In the genomic region with DNA sequence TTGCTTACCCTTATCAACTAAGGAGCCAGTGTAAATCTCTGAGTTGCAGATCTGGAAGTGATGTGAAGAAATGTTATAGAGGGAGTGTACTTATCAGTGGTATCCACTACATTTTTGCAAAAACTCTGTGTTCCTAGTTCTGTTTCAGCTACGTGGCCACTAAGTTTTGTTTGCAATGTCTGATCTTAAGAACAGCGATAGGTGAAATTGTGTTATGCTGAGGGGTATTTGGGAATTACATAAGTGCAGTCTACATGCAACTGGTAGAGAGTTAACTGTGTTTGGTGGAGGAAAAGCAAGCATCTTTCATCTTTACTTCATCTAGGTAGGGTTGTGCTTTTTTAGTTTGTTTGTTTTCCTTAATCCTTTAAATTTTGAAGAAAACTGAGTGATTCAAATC, we compare ENCODE assay signal across 10 cellular contexts.
A peak's percentile ranks its signal among the peaks of the same experiment; 100 is the strongest.
DNase-seq lines count a peak whose midpoint lies in the region; ATAC-seq and TF ChIP-seq lines count a peak whose summit lies in the region.
"Had no signal": no experiment of that assay in that cellular context is flagged by ENCODE, and none has a peak within 500 bp of the region (broad histone marks: within the 10 kb centered on the region; RNA-seq: fewer than 3 reads in every experiment).

No MANE protein-coding gene starts in this region.

- POLR2A ChIA-PET in activated CD8-positive, alpha-beta T cell treated with anti-CD3 and anti-CD28 coated beads for 36 hours (lab: Charles Lee) = interaction anchor here (0.9 to 7.2 kb wide), 14 partner anchors 9 to 110 kb away, joined by 3 to 69 read pairs (median 10); no protein-coding TSS in a partner anchor

- H3K4me1 ChIP-seq in right lobe of liver = no peaks in the 10 kb centered on the region
- peaks cover 2 to 48% of the 10 kb centered on the region in 2 donors for H3K4me1 ChIP-seq in thoracic aorta (ENCODE audit: control insufficient read depth in 1 of 2, low read depth in 2 of 2)

- no peak for ATAC-seq in activated T-cell treated with anti-CD3 and anti-CD28 coated beads, Interleukin-2, amount 50 U/mL, for 4 hours
- no peak for ATAC-seq in activated CD8-positive, alpha-beta T cell treated with anti-CD3 and anti-CD28 coated beads for 36 hours
- ATAC-seq in right lobe of liver = no peak
- no peak for ATAC-seq in thoracic aorta (ENCODE audit: insufficient number of reproducible peaks, low FRiP score, low read depth)

- DNase-seq in activated T-cell treated with anti-CD3 and anti-CD28 coated beads, Interleukin-2, amount 50 U/mL, for 4 hours = no peak
- DNase-seq in activated T-cell treated with anti-CD3 and anti-CD28 coated beads for 4 hours = no peak
- no peak for DNase-seq in activated CD8-positive, alpha-beta T cell treated with anti-CD3 and anti-CD28 coated beads for 36 hours
- DNase-seq in right lobe of liver = no peak
- no peak for DNase-seq in thoracic aorta (ENCODE audit: low spot score)
- DNase-seq in epidermal melanocyte (ENCODE audit: insufficient read length, low spot score) = no peak
- no peak for DNase-seq in UCSD-AML1 (lab: John Stamatoyannopoulos, UW; ENCODE audit: unreplicated experiment)
- DNase-seq in cerebellar nuclear complex (lab: John Stamatoyannopoulos, UW) = no peak
- DNase-seq: NCI-H2081 treated with DMSO at 0.1 percent for 48 hours; stimulated activated CD4-positive, alpha-beta T cell treated with anti-CD3 and anti-CD28 coated beads, Interleukin-2, amount 100 ng/mL, for 48 hours had no signal

- peak overlapping the region; percentile 99 for H3K4me3 Mint-ChIP-seq in activated T-cell treated with anti-CD3 and anti-CD28 coated beads, Interleukin-2, amount 50 U/mL, for 4 hours
- peak overlapping the region; percentile 99 for H3K4me3 Mint-ChIP-seq in activated CD8-positive, alpha-beta T cell treated with anti-CD3 and anti-CD28 coated beads for 36 hours

- peaks cover 18% of the 10 kb centered on the region for H3K36me3 Mint-ChIP-seq in activated T-cell treated with anti-CD3 and anti-CD28 coated beads, Interleukin-2, amount 50 U/mL, for 4 hours (ENCODE audit: insufficient read depth)
- H3K36me3 Mint-ChIP-seq in activated CD8-positive, alpha-beta T cell treated with anti-CD3 and anti-CD28 coated beads for 36 hours (ENCODE audit: low read depth) = peaks cover 67% of the 10 kb centered on the region

- no peak for TF ChIP-seq CTCF in activated CD8-positive, alpha-beta T cell treated with anti-CD3 and anti-CD28 coated beads for 36 hours (IDR thresholded peaks at IDR 0.05)
- TF ChIP-seq CTCF in right lobe of liver (IDR thresholded peaks at IDR 0.05) (no peak), thoracic aorta (IDR thresholded peaks at IDR 0.05) (no peak)

- TF ChIP-seq POLR2A in right lobe of liver (IDR thresholded peaks at IDR 0.05) = no peak

- H3K4me3 ChIP-seq in right lobe of liver = peak overlapping the region in 1 of 3 donors; percentile 13
- peak overlapping the region; percentile 79 for H3K4me3 ChIP-seq in thoracic aorta

- H3K27me3 ChIP-seq in right lobe of liver (no peaks in the 10 kb centered on the region), thoracic aorta (replicated peaks; ENCODE audit: insufficient read depth) (no peaks in the 10 kb centered on the region)

- H3K9me3 ChIP-seq in right lobe of liver (no peaks in the 10 kb centered on the region), thoracic aorta (no peaks in the 10 kb centered on the region)

- H3K27ac ChIP-seq in right lobe of liver (peak overlapping the region; percentile 52 to 82 (median 63)), thoracic aorta (peak overlapping the region; percentile 26 to 43)

- H3K9me3 Mint-ChIP-seq in activated T-cell treated with anti-CD3 and anti-CD28 coated beads, Interleukin-2, amount 50 U/mL, for 4 hours = no peaks in the 10 kb centered on the region
- H3K9me3 Mint-ChIP-seq in activated CD8-positive, alpha-beta T cell treated with anti-CD3 and anti-CD28 coated beads for 36 hours = no peaks in the 10 kb centered on the region

- intact Hi-C loops in activated CD8-positive, alpha-beta T cell treated with anti-CD3 and anti-CD28 coated beads for 36 hours (cut with micrococcal nuclease) = no loop called here
- intact Hi-C loops in right lobe of liver (cut with DNase I) = no loop called here

- H3K4me1 Mint-ChIP-seq in activated T-cell treated with anti-CD3 and anti-CD28 coated beads, Interleukin-2, amount 50 U/mL, for 4 hours (ENCODE audit: low read depth) = peaks cover 64% of the 10 kb centered on the region
- peaks cover 49% of the 10 kb centered on the region for H3K4me1 Mint-ChIP-seq in activated CD8-positive, alpha-beta T cell treated with anti-CD3 and anti-CD28 coated beads for 36 hours (ENCODE audit: low read depth)

- WGBS in right lobe of liver (ENCODE audit: insufficient coverage, low coverage, low lambda C conversion rate, missing lambda C conversion rate) = 61% methylated on average over 2 of the region's 2 CpGs

- H3K27me3 Mint-ChIP-seq in activated T-cell treated with anti-CD3 and anti-CD28 coated beads, Interleukin-2, amount 50 U/mL, for 4 hours (ENCODE audit: low read depth) = no peaks in the 10 kb centered on the region
- no peaks in the 10 kb centered on the region for H3K27me3 Mint-ChIP-seq in activated CD8-positive, alpha-beta T cell treated with anti-CD3 and anti-CD28 coated beads for 36 hours

- no peaks in the 10 kb centered on the region for H3K36me3 ChIP-seq in right lobe of liver
- H3K36me3 ChIP-seq in thoracic aorta = no peaks in the 10 kb centered on the region

- peak overlapping the region; percentile 98 for H3K27ac Mint-ChIP-seq in activated CD8-positive, alpha-beta T cell treated with anti-CD3 and anti-CD28 coated beads for 36 hours

- CTCF ChIA-PET in activated CD8-positive, alpha-beta T cell treated with anti-CD3 and anti-CD28 coated beads for 36 hours (lab: Charles Lee) = interaction anchor here (1.1 to 2.9 kb wide), 11 partner anchors 10 to 169 kb away, joined by 3 to 25 read pairs (median 5); no protein-coding TSS in a partner anchor
